1 cellular context compared by ENCODE assay signal in genomic region chr6:10567256-10568041, GRCh38.
TF ChIP-seq lines count a peak whose summit lies in the region.

No MANE protein-coding gene starts in this region.

TF ChIP-seq in H1, 55 proteins besides CTCF, POLR2A, EP300 and RAD21:
- peak; percentile 51; the same call in 1 of the 2 replicates for TF ChIP-seq TEAD4 (IDR thresholded peaks at IDR 0.05; ENCODE audit: low read depth, low read length)
- no peak for TF ChIP-seq RXRA (IDR thresholded peaks at IDR 0.05; ENCODE audit: insufficient read depth, low read depth, low read length)
- TF ChIP-seq MAFK (IDR thresholded peaks at IDR 0.05; ENCODE audit: low read depth, low read length), result no peak
